ENCODE assay signal across 9 cellular contexts in the genomic region with DNA sequence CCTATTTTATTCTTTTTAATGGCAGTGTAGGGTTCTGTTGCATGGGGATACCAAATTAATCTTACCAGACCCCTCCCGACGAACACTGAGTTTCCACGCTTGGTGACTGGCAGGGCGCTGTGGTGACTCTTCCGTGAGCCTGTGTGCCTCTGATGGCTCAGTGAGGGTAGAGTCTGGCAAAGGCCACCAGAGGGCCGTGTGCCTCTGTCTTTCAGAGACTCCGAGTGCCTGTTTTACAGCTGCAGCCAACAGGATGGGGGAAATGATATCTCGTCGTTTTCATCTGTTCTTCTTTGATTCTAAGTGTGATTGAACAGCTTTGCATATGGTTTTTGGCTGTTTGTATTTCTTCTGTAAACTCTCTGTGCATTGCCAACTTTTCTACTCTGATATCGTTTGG.
A peak's percentile ranks its signal among the peaks of the same experiment; 100 is the strongest.
DNase-seq lines count a peak whose midpoint lies in the region; ATAC-seq and TF ChIP-seq lines count a peak whose summit lies in the region.
"Had no signal": no experiment of that assay in that cellular context is flagged by ENCODE, and none has a peak within 500 bp of the region (broad histone marks: within the 10 kb centered on the region; RNA-seq: fewer than 3 reads in every experiment).

No MANE protein-coding gene starts in this region.

- H3K9me3 ChIP-seq in fibroblast of lung (ENCODE audit: control insufficient read depth, insufficient read depth, low read depth, low read length): no peaks in the 10 kb centered on the region

- no peaks in the 10 kb centered on the region for H4K20me1 ChIP-seq in fibroblast of lung (ENCODE audit: control insufficient read depth, extremely low read depth, insufficient read depth, low read length)

- H3K27me3 ChIP-seq in fibroblast of lung (ENCODE audit: control insufficient read depth, insufficient read depth, low read length): no peaks in the 10 kb centered on the region

- peaks cover 13% of the 10 kb centered on the region for H3K36me3 ChIP-seq in fibroblast of lung (ENCODE audit: control insufficient read depth, insufficient read depth, low read length)

- H3K4me2 ChIP-seq in fibroblast of lung (ENCODE audit: extremely low read depth, insufficient read depth, low read length): no peak overlapping the region

- H3K4me1 ChIP-seq in fibroblast of lung (ENCODE audit: control insufficient read depth, extremely low read depth, insufficient read depth, low read length): no peaks in the 10 kb centered on the region

- H3K27ac ChIP-seq in fibroblast of lung (ENCODE audit: insufficient read depth, low read length): no peak overlapping the region
- H3K27ac ChIP-seq: SK-N-MC had no signal

- TF ChIP-seq CTCF in fibroblast of lung (conservative IDR thresholded peaks at IDR 0.05 in 1 of 2, IDR thresholded peaks at IDR 0.05 in 1 of 2; ENCODE audit: low read depth in 1 of 2, low read length in 2 of 2): peak; percentile 60 to 85

- ATAC-seq in GM19023 (IDR thresholded peaks at IDR 0.05; ENCODE audit: unreplicated experiment) (peak; percentile 98), HG03108 (IDR thresholded peaks at IDR 0.05; ENCODE audit: unreplicated experiment) (peak; percentile 94)

- H2AFZ ChIP-seq in fibroblast of lung (ENCODE audit: low read length): no peak overlapping the region

- DNase-seq in C1 segment of cervical spinal cord (lab: John Stamatoyannopoulos, UW) (peak in 11 of 14 donors; percentile 9 to 55 (median 29)), NCI-H510A (lab: John Stamatoyannopoulos, UW) (peak; percentile 74), fibroblast of lung (ENCODE audit: low read depth in 2 of 2) (peak; percentile 19 to 73), nucleus accumbens (lab: John Stamatoyannopoulos, UW) (peak in 49 of 56 donors; percentile 3 to 86 (median 48)), T-helper 9 cell (no peak)
- DNase-seq in activated CD8-positive, alpha-beta memory T cell treated with anti-CD3 and anti-CD28 coated beads, Interleukin-2, amount 50 U/mL, for 48 hours: peak; percentile 59

- no peak overlapping the region for H3K4me3 ChIP-seq in fibroblast of lung (replicated peaks in 1 of 4; ENCODE audit: control extremely low read depth in 1 of 4, insufficient read depth in 1 of 4, low read depth in 3 of 4, low read length in 4 of 4)
- H3K4me3 ChIP-seq: SK-N-MC had no signal

- H3K9ac ChIP-seq in fibroblast of lung (ENCODE audit: insufficient read depth, low read length): no peak overlapping the region

- H3K79me2 ChIP-seq in fibroblast of lung (ENCODE audit: control insufficient read depth, insufficient read depth, low read length): no peaks in the 10 kb centered on the region
